ENCODE assay signal across 22 cellular contexts in the genomic region with DNA sequence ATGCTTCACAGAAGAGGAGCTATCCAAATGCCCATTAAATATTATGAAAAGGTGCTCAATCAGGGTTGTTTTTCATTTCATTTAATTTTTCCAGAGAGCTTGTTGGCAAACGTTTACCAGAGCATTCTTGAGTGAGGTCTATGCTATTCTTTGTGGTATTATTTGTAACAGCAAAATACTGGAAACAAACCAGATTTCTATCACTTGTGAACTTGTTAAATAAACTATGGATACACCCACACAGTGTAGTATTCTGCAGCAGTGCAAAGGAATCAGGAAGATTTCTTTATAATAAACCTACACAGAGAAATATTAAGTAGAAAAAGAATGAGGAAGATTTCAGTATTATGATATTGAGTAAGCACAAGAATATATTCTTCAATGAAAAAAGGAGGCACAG. TPM values are rescaled to one million over a fixed set of nuclear protein-coding genes. Genes with fewer than 3 reads are reported as not detected.
DNase-seq lines count a peak whose midpoint lies in the region; ATAC-seq, FAIRE-seq and TF ChIP-seq lines count a peak whose summit lies in the region.
"Had no signal": no experiment of that assay in that cellular context is flagged by ENCODE, and none has a peak within 500 bp of the region (broad histone marks: within the 10 kb centered on the region; RNA-seq: fewer than 3 reads in every experiment).

No MANE protein-coding gene starts in this region.

- no peak for TF ChIP-seq POLR2A in GM12892 (IDR thresholded peaks at IDR 0.05; ENCODE audit: low read depth, low read length)

- ATAC-seq in GM21447 (IDR thresholded peaks at IDR 0.05; ENCODE audit: unreplicated experiment) (no peak), mucosa of descending colon (no peak)
- ATAC-seq in activated T-cell treated with anti-CD3 and anti-CD28 coated beads, Interleukin-2, amount 50 U/mL, for 4 hours = no peak
- ATAC-seq: CD8-positive, alpha-beta T cell; HCT116 had no signal

- H3K9me3 ChIP-seq in adipocyte (ENCODE audit: control insufficient read depth, low read length) (no peaks in the 10 kb centered on the region), mucosa of descending colon (peaks cover 2% of the 10 kb centered on the region)

- H3K4me1 Mint-ChIP-seq in activated T-cell treated with anti-CD3 and anti-CD28 coated beads, Interleukin-2, amount 50 U/mL, for 4 hours (ENCODE audit: low read depth) = no peaks in the 10 kb centered on the region
- H3K4me1 Mint-ChIP-seq: B cell, IgD-negative memory B cell had no signal

- no peaks in the 10 kb centered on the region for H3K27me3 Mint-ChIP-seq in activated T-cell treated with anti-CD3 and anti-CD28 coated beads, Interleukin-2, amount 50 U/mL, for 4 hours (ENCODE audit: low read depth)
- H3K27me3 Mint-ChIP-seq: B cell, IgD-negative memory B cell had no signal

- no peak for TF ChIP-seq CTCF in fibroblast of the aortic adventitia (IDR thresholded peaks at IDR 0.05; ENCODE audit: insufficient read depth, low read length)
- no peak for TF ChIP-seq CTCF in mucosa of descending colon (IDR thresholded peaks at IDR 0.05)

- H3K4me3 ChIP-seq in adipocyte (ENCODE audit: low read length) (no peak overlapping the region), fibroblast of the aortic adventitia (ENCODE audit: low read depth, low read length) (no peak overlapping the region), mucosa of descending colon (no peak overlapping the region)
- H3K4me3 ChIP-seq: BLaER1 treated with 17β-estradiol and CSF1 and Interleukin-3, amounts not matched to agents 10 nM and 100 nM had no signal

- H3K4me1 ChIP-seq in adipocyte (ENCODE audit: control insufficient read depth, insufficient read depth, low read length) = peaks cover 7% of the 10 kb centered on the region
- no peaks in the 10 kb centered on the region for H3K4me1 ChIP-seq in mucosa of descending colon (ENCODE audit: low read depth)
- H3K4me1 ChIP-seq: BLaER1 treated with 17β-estradiol and CSF1 and Interleukin-3, amounts not matched to agents 10 nM and 100 nM had no signal

- no peak overlapping the region for H3K4me3 Mint-ChIP-seq in activated T-cell treated with anti-CD3 and anti-CD28 coated beads, Interleukin-2, amount 50 U/mL, for 4 hours
- H3K4me3 Mint-ChIP-seq: B cell; CD8-positive, alpha-beta T cell; HFFc6; IgD-negative memory B cell had no signal

- intact Hi-C loops in mucosa of descending colon (cut with DNase I, micrococcal nuclease) = no loop called here

- H3K36me3 ChIP-seq in adipocyte (ENCODE audit: control insufficient read depth, insufficient read depth, low read length, severe bottlenecking) = no peaks in the 10 kb centered on the region
- H3K36me3 ChIP-seq in mucosa of descending colon (ENCODE audit: low read depth) = no peaks in the 10 kb centered on the region
- H3K36me3 ChIP-seq: BLaER1 treated with 17β-estradiol and CSF1 and Interleukin-3, amounts not matched to agents 10 nM and 100 nM had no signal

- peak; percentile 17 for FAIRE-seq in GM12892 (lab: Jason Lieb, UNC)
- FAIRE-seq: HTR-8/SVneo had no signal

- no peak overlapping the region for H3K9ac ChIP-seq in adipocyte (ENCODE audit: low read length)
- H3K9ac ChIP-seq: BLaER1 treated with 17β-estradiol and CSF1 and Interleukin-3, amounts not matched to agents 10 nM and 100 nM had no signal

- DNase-seq in GM12892 (ENCODE audit: insufficient read length) = no peak
- DNase-seq in adipocyte (ENCODE audit: low read depth) = peak; percentile 64
- DNase-seq in dedifferentiated amniotic fluid mesenchymal stem cell (ENCODE audit: extremely low spot score) = peak; percentile 35
- peak; percentile 73 for DNase-seq in fibroblast of the aortic adventitia (ENCODE audit: low read depth)
- no peak for DNase-seq in foreskin melanocyte
- DNase-seq in mucosa of descending colon = no peak
- no peak for DNase-seq in activated T-cell treated with anti-CD3 and anti-CD28 coated beads, Interleukin-2, amount 50 U/mL, for 4 hours
- DNase-seq: 8988T; Calu3; CD8-positive, alpha-beta T cell; DMS79; GDM1; GOT3; H7; HFFc6; KBM-7 had no signal

- peaks cover 3% of the 10 kb centered on the region for H3K9me3 Mint-ChIP-seq in activated T-cell treated with anti-CD3 and anti-CD28 coated beads, Interleukin-2, amount 50 U/mL, for 4 hours
- H3K9me3 Mint-ChIP-seq: CD8-positive, alpha-beta T cell; HFFc6 had no signal

- no peaks in the 10 kb centered on the region for H3K27me3 ChIP-seq in adipocyte (replicated peaks; ENCODE audit: control insufficient read depth, insufficient read depth, low read length)
- H3K27me3 ChIP-seq: BLaER1 treated with 17β-estradiol and CSF1 and Interleukin-3, amounts not matched to agents 10 nM and 100 nM had no signal

- H3K36me3 Mint-ChIP-seq in activated T-cell treated with anti-CD3 and anti-CD28 coated beads, Interleukin-2, amount 50 U/mL, for 4 hours (ENCODE audit: insufficient read depth) = no peaks in the 10 kb centered on the region
- H3K36me3 Mint-ChIP-seq: CD8-positive, alpha-beta T cell had no signal

RNA-seq across cellular contexts. Expression of gene SLC1A1, which starts 15.0 kb away (rescaled TPM):
- 14.4 TPM for polyA plus RNA-seq in GM12892 (2012; ENCODE audit: missing spikeins)
- total RNA-seq in fibroblast of the aortic adventitia (ENCODE audit: low replicate concordance) = 9.6 and 41.7 TPM in 2 replicates
- total RNA-seq in mucosa of descending colon = 10 to 100 TPM; 16.8 to 44.8 (median 37.0) TPM
- total RNA-seq in activated T-cell treated with anti-CD3 and anti-CD28 coated beads, Interleukin-2, amount 50 U/mL, for 4 hours = under 1 TPM in 2 of 3 donors, not detected in 1; 0.05 to 0.33 TPM
- total RNA-seq: CD8-positive, alpha-beta T cell had no signal
- polyA plus RNA-seq: IgD-negative memory B cell had no signal

Comparison
In these comparisons a context has a peak if more than half of its experiments do, and no peak if none do; other contexts are left out.
1. DNase-seq: peak in adipocyte (single experiment), dedifferentiated amniotic fluid mesenchymal stem cell (single experiment) and fibroblast of the aortic adventitia (single experiment); none in GM12892 (single experiment), foreskin melanocyte (single experiment), mucosa of descending colon (0 of 3) and activated T-cell treated with anti-CD3 and anti-CD28 coated beads, Interleukin-2, amount 50 U/mL, for 4 hours (single experiment).